In the genomic region with DNA sequence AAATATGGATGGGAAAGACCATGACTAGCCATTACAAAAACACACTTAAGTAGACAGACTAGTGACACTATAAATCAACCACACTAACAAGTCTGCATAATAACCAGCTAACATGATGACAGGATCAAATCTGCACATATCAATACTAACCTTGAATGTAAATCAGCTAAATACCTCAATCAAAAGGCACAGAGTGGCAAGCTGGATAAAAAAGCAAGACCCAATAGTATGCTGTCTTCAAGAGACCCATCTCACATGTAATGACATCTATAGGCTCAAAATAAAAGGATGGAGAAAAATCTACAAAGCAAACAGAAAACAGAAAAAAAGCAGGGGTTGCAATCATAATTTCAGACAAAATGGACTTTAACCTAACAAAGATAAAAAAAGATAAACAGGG, we compare ENCODE assay signal across 10 cellular contexts. TPM values are rescaled to one million over a fixed set of nuclear protein-coding genes. Genes with fewer than 3 reads are reported as not detected.
"Had no signal": no experiment of that assay in that cellular context is flagged by ENCODE, and none has a peak within 500 bp of the region (broad histone marks: within the 10 kb centered on the region; RNA-seq: fewer than 3 reads in every experiment).

No MANE protein-coding gene starts in this region.

- H3K4me2 ChIP-seq: GM23338 had no signal

- ATAC-seq: GM23338, HCT116 had no signal

- H3K36me3 ChIP-seq: HAP-1 had no signal

- H3K9me3 Mint-ChIP-seq: GM23338 had no signal

- H3K27ac ChIP-seq: GM23248 had no signal

- H3K4me3 ChIP-seq: GM23248, GM23338, HAP-1 had no signal

- H3K4me3 Mint-ChIP-seq: GM23338, H9, HFFc6 had no signal

- H3K4me1 Mint-ChIP-seq: GM23338 had no signal

- H3K4me1 ChIP-seq: HAP-1 had no signal

- H3K27ac Mint-ChIP-seq: GM23338, HFFc6 had no signal

- DNase-seq: GM23248, GOT3, H7, H9, HCEC 1CT, HFFc6 had no signal

- H2AFZ ChIP-seq: GM23248, GM23338 had no signal

- H3K9ac ChIP-seq: GM23248 had no signal

RNA-seq across cellular contexts. Expression of a gene that starts 16.3 kb away (rescaled TPM):
- total RNA-seq: GM23248, H1, H7, H9 had no signal
